Comparison of ENCODE assay signal across 1 cellular context in genomic region chr7:74739974-74740373, GRCh38. TPM values are rescaled to one million over a fixed set of nuclear protein-coding genes. Genes with fewer than 3 reads are reported as not detected.
"Had no signal": no experiment of that assay in that cellular context is flagged by ENCODE, and none has a peak within 500 bp of the region (broad histone marks: within the 10 kb centered on the region; RNA-seq: fewer than 3 reads in every experiment).

No MANE protein-coding gene starts in this region.

RNA-seq across cellular contexts. Expression of gene NCF1, which starts 33.8 kb away (rescaled TPM):
- total RNA-seq: chondrocyte had no signal
